ENCODE assay signal across 1 cellular context in the genomic region with DNA sequence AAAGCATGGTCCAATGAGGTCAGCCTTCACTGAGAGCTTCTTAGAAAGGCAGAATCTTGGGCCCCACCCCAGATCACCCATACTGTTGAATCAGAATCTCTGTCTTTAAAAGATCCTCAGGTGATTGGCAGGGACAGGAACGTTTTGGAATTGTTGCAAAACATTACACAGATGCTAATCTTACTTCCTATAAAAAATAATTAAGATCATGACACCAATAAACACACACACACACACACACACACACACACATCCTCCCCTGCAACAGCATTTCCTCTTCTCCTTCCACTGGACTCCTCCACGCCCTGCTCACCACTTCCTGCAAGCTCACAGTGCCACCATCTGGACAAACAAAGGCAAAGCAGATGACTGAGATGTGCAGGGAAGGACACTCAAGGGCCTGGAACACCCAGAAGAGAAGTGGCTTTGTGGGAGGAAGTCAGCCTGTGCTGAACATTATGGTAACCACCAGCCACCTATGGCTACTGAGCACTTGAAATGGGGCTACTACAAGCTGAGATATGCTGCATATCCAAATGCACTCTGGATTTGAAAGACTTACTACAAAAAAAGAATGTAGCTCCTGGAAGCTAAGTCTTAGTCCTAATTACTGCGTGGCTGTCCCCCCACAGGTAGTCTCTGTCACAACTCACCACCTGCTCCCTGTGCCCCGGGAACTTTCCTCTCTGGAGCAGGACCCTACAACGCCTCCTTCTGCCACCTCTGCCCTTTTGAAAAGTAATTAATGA.
TF ChIP-seq lines count a peak whose summit lies in the region.

No MANE protein-coding gene starts in this region.

TF ChIP-seq in HEK293, 187 proteins besides CTCF, POLR2A, EP300 and RAD21 (continued from another document and continues in another):
- TF ChIP-seq, protein P1, sequence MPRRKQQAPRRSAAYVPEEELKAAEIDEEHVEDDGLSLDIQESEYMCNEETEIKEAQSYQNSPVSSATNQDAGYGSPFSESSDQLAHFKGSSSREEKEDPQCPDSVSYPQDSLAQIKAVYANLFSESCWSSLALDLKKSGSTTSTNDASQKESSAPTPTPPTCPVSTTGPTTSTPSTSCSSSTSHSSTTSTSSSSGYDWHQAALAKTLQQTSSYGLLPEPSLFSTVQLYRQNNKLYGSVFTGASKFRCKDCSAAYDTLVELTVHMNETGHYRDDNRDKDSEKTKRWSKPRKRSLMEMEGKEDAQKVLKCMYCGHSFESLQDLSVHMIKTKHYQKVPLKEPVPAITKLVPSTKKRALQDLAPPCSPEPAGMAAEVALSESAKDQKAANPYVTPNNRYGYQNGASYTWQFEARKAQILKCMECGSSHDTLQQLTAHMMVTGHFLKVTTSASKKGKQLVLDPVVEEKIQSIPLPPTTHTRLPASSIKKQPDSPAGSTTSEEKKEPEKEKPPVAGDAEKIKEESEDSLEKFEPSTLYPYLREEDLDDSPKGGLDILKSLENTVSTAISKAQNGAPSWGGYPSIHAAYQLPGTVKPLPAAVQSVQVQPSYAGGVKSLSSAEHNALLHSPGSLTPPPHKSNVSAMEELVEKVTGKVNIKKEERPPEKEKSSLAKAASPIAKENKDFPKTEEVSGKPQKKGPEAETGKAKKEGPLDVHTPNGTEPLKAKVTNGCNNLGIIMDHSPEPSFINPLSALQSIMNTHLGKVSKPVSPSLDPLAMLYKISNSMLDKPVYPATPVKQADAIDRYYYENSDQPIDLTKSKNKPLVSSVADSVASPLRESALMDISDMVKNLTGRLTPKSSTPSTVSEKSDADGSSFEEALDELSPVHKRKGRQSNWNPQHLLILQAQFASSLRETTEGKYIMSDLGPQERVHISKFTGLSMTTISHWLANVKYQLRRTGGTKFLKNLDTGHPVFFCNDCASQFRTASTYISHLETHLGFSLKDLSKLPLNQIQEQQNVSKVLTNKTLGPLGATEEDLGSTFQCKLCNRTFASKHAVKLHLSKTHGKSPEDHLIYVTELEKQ (tag by site-specific recombination; IDR thresholded peaks at IDR 0.05; ENCODE audit: borderline replicate concordance): no peak
- TF ChIP-seq ZNF214 (tag by site-specific recombination; IDR thresholded peaks at IDR 0.05; ENCODE audit: borderline replicate concordance): no peak
- no peak for TF ChIP-seq ZNF416 (tag by site-specific recombination; IDR thresholded peaks at IDR 0.05)
- TF ChIP-seq ZNF302 (tag by site-specific recombination; IDR thresholded peaks at IDR 0.05; ENCODE audit: low read depth): no peak
- TF ChIP-seq ZNF776 (tag by site-specific recombination; IDR thresholded peaks at IDR 0.05; ENCODE audit: borderline replicate concordance): no peak
- TF ChIP-seq YY1 (tag by site-specific recombination; IDR thresholded peaks at IDR 0.05): no peak
- no peak for TF ChIP-seq SALL2 (tag by site-specific recombination; IDR thresholded peaks at IDR 0.05; ENCODE audit: borderline replicate concordance)
- TF ChIP-seq ZNF585B (tag by site-specific recombination; IDR thresholded peaks at IDR 0.05): no peak
- no peak for TF ChIP-seq IKZF3 (tag by site-specific recombination; IDR thresholded peaks at IDR 0.05)
- no peak for TF ChIP-seq ZNF514 (tag by site-specific recombination; IDR thresholded peaks at IDR 0.05)
- TF ChIP-seq KLF8 (tag by site-specific recombination; IDR thresholded peaks at IDR 0.05): 0 out of 2 replicates have a peak, but pooled peaks have one; percentile 48
- 0 out of 2 replicates have a peak, but pooled peaks have one; percentile 28 for TF ChIP-seq KLF7 (tag by site-specific recombination; IDR thresholded peaks at IDR 0.05; ENCODE audit: borderline replicate concordance)
- TF ChIP-seq, protein P2, sequence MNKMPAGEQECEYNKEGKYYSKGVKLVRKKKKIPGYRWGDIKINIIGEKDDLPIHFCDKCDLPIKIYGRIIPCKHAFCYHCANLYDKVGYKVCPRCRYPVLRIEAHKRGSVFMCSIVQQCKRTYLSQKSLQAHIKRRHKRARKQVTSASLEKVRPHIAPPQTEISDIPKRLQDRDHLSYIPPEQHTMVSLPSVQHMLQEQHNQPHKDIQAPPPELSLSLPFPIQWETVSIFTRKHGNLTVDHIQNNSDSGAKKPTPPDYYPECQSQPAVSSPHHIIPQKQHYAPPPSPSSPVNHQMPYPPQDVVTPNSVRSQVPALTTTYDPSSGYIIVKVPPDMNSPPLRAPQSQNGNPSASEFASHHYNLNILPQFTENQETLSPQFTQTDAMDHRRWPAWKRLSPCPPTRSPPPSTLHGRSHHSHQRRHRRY (tag by site-specific recombination; IDR thresholded peaks at IDR 0.05): no peak
- TF ChIP-seq ZNF692 (tag by site-specific recombination; IDR thresholded peaks at IDR 0.05): peak; percentile 64
- TF ChIP-seq ZNF2 (tag by site-specific recombination; IDR thresholded peaks at IDR 0.05): 0 out of 2 replicates have a peak, but pooled peaks have one; percentile 62
- TF ChIP-seq SP7 (tag by site-specific recombination; IDR thresholded peaks at IDR 0.05): 0 out of 2 replicates have a peak, but pooled peaks have one; percentile 30
- peak; percentile 78 for TF ChIP-seq ZNF366 (tag by site-specific recombination; conservative IDR thresholded peaks at IDR 0.05)
- no peak for TF ChIP-seq ZNF433 (tag by site-specific recombination; IDR thresholded peaks at IDR 0.05; ENCODE audit: low read depth)
- no peak for TF ChIP-seq FEZF1 (tag by site-specific recombination; IDR thresholded peaks at IDR 0.05)
- TF ChIP-seq ZNF624 (tag by site-specific recombination; IDR thresholded peaks at IDR 0.05): no peak
- TF ChIP-seq ZNF121 (tag by site-specific recombination; IDR thresholded peaks at IDR 0.05): no peak
- TF ChIP-seq ZNF791 (tag by site-specific recombination; IDR thresholded peaks at IDR 0.05): no peak
- no peak for TF ChIP-seq HOXA7 (CRISPR knock-in tag; IDR thresholded peaks at IDR 0.05; ENCODE audit: borderline replicate concordance)
- TF ChIP-seq ZBTB1 (tag by site-specific recombination; IDR thresholded peaks at IDR 0.05): no peak
- no peak for TF ChIP-seq ZIC2 (tag by site-specific recombination; IDR thresholded peaks at IDR 0.05)
- TF ChIP-seq, protein P3, sequence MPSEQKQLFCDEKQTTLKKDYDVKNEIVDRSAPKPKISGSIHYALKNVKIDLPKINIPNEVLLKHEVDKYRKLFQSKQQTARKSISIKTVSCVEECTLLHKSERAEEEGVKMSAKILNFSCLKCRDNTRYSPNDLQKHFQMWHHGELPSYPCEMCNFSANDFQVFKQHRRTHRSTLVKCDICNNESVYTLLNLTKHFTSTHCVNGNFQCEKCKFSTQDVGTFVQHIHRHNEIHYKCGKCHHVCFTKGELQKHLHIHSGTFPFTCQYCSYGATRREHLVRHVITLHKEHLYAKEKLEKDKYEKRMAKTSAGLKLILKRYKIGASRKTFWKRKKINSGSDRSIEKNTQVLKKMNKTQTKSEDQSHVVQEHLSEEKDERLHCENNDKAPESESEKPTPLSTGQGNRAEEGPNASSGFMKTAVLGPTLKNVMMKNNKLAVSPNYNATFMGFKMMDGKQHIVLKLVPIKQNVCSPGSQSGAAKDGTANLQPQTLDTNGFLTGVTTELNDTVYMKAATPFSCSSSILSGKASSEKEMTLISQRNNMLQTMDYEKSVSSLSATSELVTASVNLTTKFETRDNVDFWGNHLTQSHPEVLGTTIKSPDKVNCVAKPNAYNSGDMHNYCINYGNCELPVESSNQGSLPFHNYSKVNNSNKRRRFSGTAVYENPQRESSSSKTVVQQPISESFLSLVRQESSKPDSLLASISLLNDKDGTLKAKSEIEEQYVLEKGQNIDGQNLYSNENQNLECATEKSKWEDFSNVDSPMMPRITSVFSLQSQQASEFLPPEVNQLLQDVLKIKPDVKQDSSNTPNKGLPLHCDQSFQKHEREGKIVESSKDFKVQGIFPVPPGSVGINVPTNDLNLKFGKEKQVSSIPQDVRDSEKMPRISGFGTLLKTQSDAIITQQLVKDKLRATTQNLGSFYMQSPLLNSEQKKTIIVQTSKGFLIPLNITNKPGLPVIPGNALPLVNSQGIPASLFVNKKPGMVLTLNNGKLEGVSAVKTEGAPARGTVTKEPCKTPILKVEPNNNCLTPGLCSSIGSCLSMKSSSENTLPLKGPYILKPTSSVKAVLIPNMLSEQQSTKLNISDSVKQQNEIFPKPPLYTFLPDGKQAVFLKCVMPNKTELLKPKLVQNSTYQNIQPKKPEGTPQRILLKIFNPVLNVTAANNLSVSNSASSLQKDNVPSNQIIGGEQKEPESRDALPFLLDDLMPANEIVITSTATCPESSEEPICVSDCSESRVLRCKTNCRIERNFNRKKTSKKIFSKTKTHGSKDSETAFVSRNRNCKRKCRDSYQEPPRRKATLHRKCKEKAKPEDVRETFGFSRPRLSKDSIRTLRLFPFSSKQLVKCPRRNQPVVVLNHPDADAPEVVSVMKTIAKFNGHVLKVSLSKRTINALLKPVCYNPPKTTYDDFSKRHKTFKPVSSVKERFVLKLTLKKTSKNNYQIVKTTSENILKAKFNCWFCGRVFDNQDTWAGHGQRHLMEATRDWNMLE (tag by site-specific recombination; conservative IDR thresholded peaks at IDR 0.05; ENCODE audit: low read depth): 0 out of 2 replicates have a peak, but pooled peaks have one; percentile 33
- no peak for TF ChIP-seq ZNF677 (tag by site-specific recombination; IDR thresholded peaks at IDR 0.05)
- TF ChIP-seq ELK4 (IDR thresholded peaks at IDR 0.05; ENCODE audit: borderline replicate concordance, low read depth, low read length): no peak
- TF ChIP-seq ZSCAN30 (tag by site-specific recombination; IDR thresholded peaks at IDR 0.05): peak; percentile 23; the same call in 1 of the 2 replicates
- TF ChIP-seq ZNF561 (tag by site-specific recombination; IDR thresholded peaks at IDR 0.05; ENCODE audit: borderline replicate concordance): no peak
- no peak for TF ChIP-seq ZNF292 (tag by site-specific recombination; IDR thresholded peaks at IDR 0.05; ENCODE audit: borderline replicate concordance, low read depth)
- no peak for TF ChIP-seq KLF10 (tag by site-specific recombination; IDR thresholded peaks at IDR 0.05)
- TF ChIP-seq ZFP3 (tag by site-specific recombination; IDR thresholded peaks at IDR 0.05; ENCODE audit: low read depth): no peak
- no peak; the same call in 1 of the 2 replicates for TF ChIP-seq ZXDB (tag by site-specific recombination; IDR thresholded peaks at IDR 0.05)
- TF ChIP-seq ZNF157 (tag by site-specific recombination; IDR thresholded peaks at IDR 0.05): no peak
- no peak for TF ChIP-seq ZNF837 (tag by site-specific recombination; IDR thresholded peaks at IDR 0.05)
- TF ChIP-seq, protein P4, sequence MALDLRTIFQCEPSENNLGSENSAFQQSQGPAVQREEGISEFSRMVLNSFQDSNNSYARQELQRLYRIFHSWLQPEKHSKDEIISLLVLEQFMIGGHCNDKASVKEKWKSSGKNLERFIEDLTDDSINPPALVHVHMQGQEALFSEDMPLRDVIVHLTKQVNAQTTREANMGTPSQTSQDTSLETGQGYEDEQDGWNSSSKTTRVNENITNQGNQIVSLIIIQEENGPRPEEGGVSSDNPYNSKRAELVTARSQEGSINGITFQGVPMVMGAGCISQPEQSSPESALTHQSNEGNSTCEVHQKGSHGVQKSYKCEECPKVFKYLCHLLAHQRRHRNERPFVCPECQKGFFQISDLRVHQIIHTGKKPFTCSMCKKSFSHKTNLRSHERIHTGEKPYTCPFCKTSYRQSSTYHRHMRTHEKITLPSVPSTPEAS (tag by site-specific recombination; IDR thresholded peaks at IDR 0.05): peak; percentile 90
- no peak; the same call in 1 of the 2 replicates for TF ChIP-seq REPIN1 (tag by site-specific recombination; IDR thresholded peaks at IDR 0.05; ENCODE audit: low read depth)
- TF ChIP-seq, protein P5, sequence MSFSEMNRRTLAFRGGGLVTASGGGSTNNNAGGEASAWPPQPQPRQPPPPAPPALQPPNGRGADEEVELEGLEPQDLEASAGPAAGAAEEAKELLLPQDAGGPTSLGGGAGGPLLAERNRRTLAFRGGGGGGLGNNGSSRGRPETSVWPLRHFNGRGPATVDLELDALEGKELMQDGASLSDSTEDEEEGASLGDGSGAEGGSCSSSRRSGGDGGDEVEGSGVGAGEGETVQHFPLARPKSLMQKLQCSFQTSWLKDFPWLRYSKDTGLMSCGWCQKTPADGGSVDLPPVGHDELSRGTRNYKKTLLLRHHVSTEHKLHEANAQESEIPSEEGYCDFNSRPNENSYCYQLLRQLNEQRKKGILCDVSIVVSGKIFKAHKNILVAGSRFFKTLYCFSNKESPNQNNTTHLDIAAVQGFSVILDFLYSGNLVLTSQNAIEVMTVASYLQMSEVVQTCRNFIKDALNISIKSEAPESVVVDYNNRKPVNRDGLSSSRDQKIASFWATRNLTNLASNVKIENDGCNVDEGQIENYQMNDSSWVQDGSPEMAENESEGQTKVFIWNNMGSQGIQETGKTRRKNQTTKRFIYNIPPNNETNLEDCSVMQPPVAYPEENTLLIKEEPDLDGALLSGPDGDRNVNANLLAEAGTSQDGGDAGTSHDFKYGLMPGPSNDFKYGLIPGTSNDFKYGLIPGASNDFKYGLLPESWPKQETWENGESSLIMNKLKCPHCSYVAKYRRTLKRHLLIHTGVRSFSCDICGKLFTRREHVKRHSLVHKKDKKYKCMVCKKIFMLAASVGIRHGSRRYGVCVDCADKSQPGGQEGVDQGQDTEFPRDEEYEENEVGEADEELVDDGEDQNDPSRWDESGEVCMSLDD (tag by site-specific recombination; IDR thresholded peaks at IDR 0.05): no peak
